In the genomic region with DNA sequence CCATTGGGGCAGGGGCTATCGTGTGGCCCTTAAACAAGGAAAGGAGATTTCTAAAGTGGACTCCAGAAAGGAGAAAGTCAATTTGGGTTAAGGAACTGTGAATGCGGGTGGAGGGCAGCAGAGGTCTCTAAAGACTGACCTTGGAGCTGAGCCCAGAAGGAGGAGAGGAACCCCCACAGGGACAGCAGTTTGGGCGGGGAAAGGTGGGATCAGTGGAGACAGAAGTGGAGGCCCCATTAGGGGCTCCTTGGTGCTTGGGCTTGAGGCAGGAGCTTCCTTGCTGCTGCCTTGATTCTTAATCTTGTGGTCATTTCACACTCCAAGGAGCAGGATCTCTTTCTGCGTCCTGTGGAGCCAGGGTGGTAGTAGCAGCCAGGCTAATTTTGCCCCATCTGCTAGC, we compare ENCODE assay signal across 13 cellular contexts. TPM values are rescaled to one million over a fixed set of nuclear protein-coding genes. Genes with fewer than 3 reads are reported as not detected.
DNase-seq lines count a peak whose midpoint lies in the region; ATAC-seq and TF ChIP-seq lines count a peak whose summit lies in the region.
"Had no signal": no experiment of that assay in that cellular context is flagged by ENCODE, and none has a peak within 500 bp of the region (broad histone marks: within the 10 kb centered on the region; RNA-seq: fewer than 3 reads in every experiment).

No MANE protein-coding gene starts in this region.

- H3K27ac ChIP-seq in substantia nigra (ENCODE audit: low read depth, low read length, poor library complexity, severe bottlenecking) = peak overlapping the region; percentile 66

- POLR2A ChIA-PET in T-cell (lab: Charles Lee) = no interaction called here
- POLR2A ChIA-PET in activated CD4-positive, alpha-beta memory T cell treated with anti-CD3 and anti-CD28 coated beads for 36 hours (lab: Charles Lee) = no interaction called here

- intact Hi-C loops in mucosa of descending colon (cut with DNase I, micrococcal nuclease) = no loop called here
- intact Hi-C loops in activated CD4-positive, alpha-beta memory T cell treated with anti-CD3 and anti-CD28 coated beads for 36 hours (cut with micrococcal nuclease) = no loop called here

- peak overlapping the region; percentile 42 for H3K27ac Mint-ChIP-seq in activated naive CD4-positive, alpha-beta T cell treated with anti-CD3 and anti-CD28 coated beads, Interleukin-2, amount 10 ng/mL, durations not matched to agents 7 days and 5 days
- H3K27ac Mint-ChIP-seq in T-cell (no peak overlapping the region), immature natural killer cell (no peak overlapping the region)
- H3K27ac Mint-ChIP-seq in activated CD4-positive, alpha-beta memory T cell treated with anti-CD3 and anti-CD28 coated beads for 36 hours = no peak overlapping the region

- no peak overlapping the region for H3K4me3 Mint-ChIP-seq in activated naive CD4-positive, alpha-beta T cell treated with anti-CD3 and anti-CD28 coated beads, Interleukin-2, amount 10 ng/mL, durations not matched to agents 7 days and 5 days
- H3K4me3 Mint-ChIP-seq in T-cell = peak overlapping the region in 2 of 3 donors; percentile 57 to 66
- H3K4me3 Mint-ChIP-seq in immature natural killer cell = peak overlapping the region in 4 of 5 donors; percentile 1 to 41 (median 28)
- H3K4me3 Mint-ChIP-seq in activated CD4-positive, alpha-beta memory T cell treated with anti-CD3 and anti-CD28 coated beads for 36 hours = no peak overlapping the region

- H3K4me1 ChIP-seq in mucosa of descending colon (ENCODE audit: low read depth) = peaks cover 22% of the 10 kb centered on the region

- H3K9me3 Mint-ChIP-seq in activated naive CD4-positive, alpha-beta T cell treated with anti-CD3 and anti-CD28 coated beads, Interleukin-2, amount 10 ng/mL, durations not matched to agents 7 days and 5 days = no peaks in the 10 kb centered on the region
- H3K9me3 Mint-ChIP-seq in T-cell = no peaks in the 10 kb centered on the region
- peaks cover 0 to 2% (median 0%) of the 10 kb centered on the region in 6 donors for H3K9me3 Mint-ChIP-seq in immature natural killer cell
- no peaks in the 10 kb centered on the region for H3K9me3 Mint-ChIP-seq in activated CD4-positive, alpha-beta memory T cell treated with anti-CD3 and anti-CD28 coated beads for 36 hours

- no peak for DNase-seq in activated naive CD4-positive, alpha-beta T cell treated with anti-CD3 and anti-CD28 coated beads, Interleukin-2, amount 10 ng/mL, durations not matched to agents 7 days and 5 days
- no peak for DNase-seq in activated naive CD4-positive, alpha-beta T cell treated with Interleukin-2 at 50 U/mL for 16 hours
- DNase-seq in T-cell (no peak), immature natural killer cell (no peak), substantia nigra (lab: John Stamatoyannopoulos, UW) (peak in 1 of 49 donors; percentile 15), mucosa of descending colon (no peak), LoVo (ENCODE audit: low spot score) (no peak)
- DNase-seq in activated CD4-positive, alpha-beta memory T cell treated with anti-CD3 and anti-CD28 coated beads for 36 hours = no peak
- DNase-seq: ACHN, NCI-H2029 treated with DMSO at 0.1 percent for 48 hours had no signal

- H3K9me3 ChIP-seq in mucosa of descending colon = no peaks in the 10 kb centered on the region
- H3K9me3 ChIP-seq: suprapubic skin had no signal

- no peak overlapping the region for H3K4me3 ChIP-seq in mucosa of descending colon
- H3K4me3 ChIP-seq: hepatocyte had no signal

- TF ChIP-seq CTCF in mucosa of descending colon (IDR thresholded peaks at IDR 0.05) = no peak

- CTCF ChIA-PET in activated naive CD4-positive, alpha-beta T cell treated with anti-CD3 and anti-CD28 coated beads, Interleukin-2, amount 10 ng/mL, durations not matched to agents 7 days and 5 days (lab: Charles Lee) = no interaction called here
- CTCF ChIA-PET in T-cell (lab: Charles Lee) = no interaction called here
- CTCF ChIA-PET in activated CD4-positive, alpha-beta memory T cell treated with anti-CD3 and anti-CD28 coated beads for 36 hours (lab: Charles Lee) = interaction anchor here (0.9 kb wide), 1 partner anchor 9 kb away, joined by 3 read pairs; no protein-coding TSS in a partner anchor

- no peaks in the 10 kb centered on the region for H3K36me3 ChIP-seq in mucosa of descending colon (ENCODE audit: low read depth)
- H3K36me3 ChIP-seq: suprapubic skin had no signal

- H3K36me3 Mint-ChIP-seq in activated naive CD4-positive, alpha-beta T cell treated with anti-CD3 and anti-CD28 coated beads, Interleukin-2, amount 10 ng/mL, durations not matched to agents 7 days and 5 days = no peaks in the 10 kb centered on the region
- H3K36me3 Mint-ChIP-seq in T-cell = no peaks in the 10 kb centered on the region
- no peaks in the 10 kb centered on the region for H3K36me3 Mint-ChIP-seq in immature natural killer cell
- no peaks in the 10 kb centered on the region for H3K36me3 Mint-ChIP-seq in activated CD4-positive, alpha-beta memory T cell treated with anti-CD3 and anti-CD28 coated beads for 36 hours

- H3K27me3 Mint-ChIP-seq in activated naive CD4-positive, alpha-beta T cell treated with anti-CD3 and anti-CD28 coated beads, Interleukin-2, amount 10 ng/mL, durations not matched to agents 7 days and 5 days = peaks cover 79% of the 10 kb centered on the region
- H3K27me3 Mint-ChIP-seq in T-cell (peaks cover 15 to 21% of the 10 kb centered on the region in 2 donors), immature natural killer cell (ENCODE audit: low read depth in 3 of 3) (peaks cover 7 to 17% (median 10%) of the 10 kb centered on the region in 3 donors)
- H3K27me3 Mint-ChIP-seq in activated CD4-positive, alpha-beta memory T cell treated with anti-CD3 and anti-CD28 coated beads for 36 hours = peaks cover 20% of the 10 kb centered on the region

- H3K4me1 Mint-ChIP-seq in activated naive CD4-positive, alpha-beta T cell treated with anti-CD3 and anti-CD28 coated beads, Interleukin-2, amount 10 ng/mL, durations not matched to agents 7 days and 5 days = peaks cover 12% of the 10 kb centered on the region
- H3K4me1 Mint-ChIP-seq in T-cell = peaks cover 10 to 15% (median 11%) of the 10 kb centered on the region in 3 donors
- peaks cover 8 to 12% of the 10 kb centered on the region in 2 donors for H3K4me1 Mint-ChIP-seq in immature natural killer cell
- H3K4me1 Mint-ChIP-seq in activated CD4-positive, alpha-beta memory T cell treated with anti-CD3 and anti-CD28 coated beads for 36 hours (ENCODE audit: low read depth) = peaks cover 9% of the 10 kb centered on the region

- ATAC-seq in T-cell (replicated peaks in 1 of 4) = no peak
- no peak for ATAC-seq in mucosa of descending colon
- ATAC-seq: activated CD4-positive, CD25-positive, alpha-beta regulatory T cell treated with anti-CD3 and anti-CD28 coated beads, Interleukin-2, amount 50 U/mL, for 24 hours had no signal

RNA-seq across cellular contexts. Expression of gene CLMN, which starts 1.5 kb away (rescaled TPM):
- 1 to 10 TPM in 2 of 5 donors, under 1 TPM in 3; 0.68 to 2.2 (median 0.99) TPM for total RNA-seq in T-cell
- under 1 TPM in 2 of 3 donors, not detected in 1; 0.09 to 0.39 TPM for polyA plus RNA-seq in immature natural killer cell
- 100 to 1,000 TPM in 2 of 3 donors, 10 to 100 TPM in 1; 73.7 to 200 (median 132) TPM for total RNA-seq in mucosa of descending colon
- total RNA-seq in activated CD4-positive, alpha-beta memory T cell treated with anti-CD3 and anti-CD28 coated beads for 36 hours = under 1 TPM; 0.92 to 0.97 TPM

Comparison
In these comparisons a context has a peak if more than half of its experiments do, and no peak if none do; other contexts are left out.
1. H3K4me3 Mint-ChIP-seq: peak in T-cell (2 of 3) and immature natural killer cell (4 of 5); none in activated naive CD4-positive, alpha-beta T cell treated with anti-CD3 and anti-CD28 coated beads, Interleukin-2, amount 10 ng/mL, durations not matched to agents 7 days and 5 days (single experiment) and activated CD4-positive, alpha-beta memory T cell treated with anti-CD3 and anti-CD28 coated beads for 36 hours (single experiment).
2. RNA of gene CLMN, which starts 1.5 kb away (total RNA-seq): 73.7 to 200 TPM in mucosa of descending colon; 0.68 to 2.2 TPM in T-cell and 0.92 to 0.97 TPM in activated CD4-positive, alpha-beta memory T cell treated with anti-CD3 and anti-CD28 coated beads for 36 hours; every median in the first group is over 10 times any median in the second.